In genomic region chr19:8585894-8586750, GRCh38 we compare ENCODE assay signal across 9 cellular contexts. TPM values are rescaled to one million over a fixed set of nuclear protein-coding genes. Genes with fewer than 3 reads are reported as not detected.
DNase-seq lines count a peak whose midpoint lies in the region; ATAC-seq and TF ChIP-seq lines count a peak whose summit lies in the region.
"Had no signal": no experiment of that assay in that cellular context is flagged by ENCODE, and none has a peak within 500 bp of the region (broad histone marks: within the 10 kb centered on the region; RNA-seq: fewer than 3 reads in every experiment).

No MANE protein-coding gene starts in this region.

- POLR2A ChIA-PET in WTC11 (lab: Charles Lee): no interaction called here

- peak; percentile 47 for DNase-seq in COLO668 (lab: John Stamatoyannopoulos, UW; ENCODE audit: unreplicated experiment)
- peak; percentile 93 for DNase-seq in HuH-7.5 (ENCODE audit: low spot score)
- peak; percentile 99 for DNase-seq in WTC11 (ENCODE audit: low spot score)
- peak; percentile 59 for DNase-seq in dermis blood vessel endothelial cell
- DNase-seq in nephron progenitor cell: peak; percentile 86
- DNase-seq in DMS153 (lab: John Stamatoyannopoulos, UW): no peak

- H3K4me1 Mint-ChIP-seq in WTC11: peaks cover 4% of the 10 kb centered on the region; the same call in 1 of the 2 replicates
- H3K4me1 Mint-ChIP-seq in nephron progenitor cell: no peaks in the 10 kb centered on the region

- peak; percentile 93 for TF ChIP-seq CTCF in WTC11 (IDR thresholded peaks at IDR 0.05)
- TF ChIP-seq CTCF in nephron progenitor cell (IDR thresholded peaks at IDR 0.05): peak; percentile 74

- H3K4me3 Mint-ChIP-seq in WTC11 (no peak overlapping the region), nephron progenitor cell (no peak overlapping the region)
- H3K4me3 Mint-ChIP-seq: IgD-negative memory B cell had no signal

- no peaks in the 10 kb centered on the region for H3K36me3 Mint-ChIP-seq in WTC11
- H3K36me3 Mint-ChIP-seq in nephron progenitor cell (ENCODE audit: low read depth): peaks cover 14% of the 10 kb centered on the region

- H3K27ac Mint-ChIP-seq in WTC11: no peak overlapping the region
- no peak overlapping the region for H3K27ac Mint-ChIP-seq in nephron progenitor cell
- H3K27ac Mint-ChIP-seq: IgD-negative memory B cell had no signal

- CTCF ChIA-PET in WTC11 (lab: Charles Lee): interaction anchor here (0.6 to 2.9 kb wide), 36 partner anchors 8 to 398 kb away, joined by 3 to 17 read pairs (median 4); partner anchors contain the start of genes KANK3, MARCHF2, MYO1F and ZNF414

- H3K27me3 Mint-ChIP-seq in WTC11 (ENCODE audit: low read depth) (peaks cover 29% of the 10 kb centered on the region), nephron progenitor cell (ENCODE audit: low read depth, poor library complexity) (peaks cover 10% of the 10 kb centered on the region)

- ATAC-seq in WTC11: peak; percentile 87
- no peak for ATAC-seq in HG03135 (IDR thresholded peaks at IDR 0.05; ENCODE audit: unreplicated experiment)
- ATAC-seq in HG03521 (IDR thresholded peaks at IDR 0.05; ENCODE audit: unreplicated experiment): no peak

- no peaks in the 10 kb centered on the region for H3K9me3 Mint-ChIP-seq in WTC11
- no peaks in the 10 kb centered on the region for H3K9me3 Mint-ChIP-seq in nephron progenitor cell
- H3K9me3 Mint-ChIP-seq: IgD-negative memory B cell had no signal

TF ChIP-seq in WTC11, 78 proteins besides CTCF, POLR2A, EP300 and RAD21:
- TF ChIP-seq ZNF121 (CRISPR knock-in tag; IDR thresholded peaks at IDR 0.05) (0 out of 2 replicates have a peak, but pooled peaks have one; percentile 1), TEAD4 (CRISPR knock-in tag; IDR thresholded peaks at IDR 0.05) (no peak), ZNF263 (CRISPR knock-in tag; IDR thresholded peaks at IDR 0.05; ENCODE audit: low read depth) (peak; percentile 100), ETV6 (CRISPR knock-in tag; IDR thresholded peaks at IDR 0.05) (0 out of 2 replicates have a peak, but pooled peaks have one; percentile 43), NR3C1 (CRISPR knock-in tag; conservative IDR thresholded peaks at IDR 0.05; ENCODE audit: low read depth) (no peak), SOX15 (CRISPR knock-in tag; IDR thresholded peaks at IDR 0.05) (no peak), MYBL2 (CRISPR knock-in tag; IDR thresholded peaks at IDR 0.05) (no peak), NR1H2 (CRISPR knock-in tag; IDR thresholded peaks at IDR 0.05) (no peak), SMAD4 (CRISPR knock-in tag; IDR thresholded peaks at IDR 0.05) (no peak), HMGXB4 (CRISPR knock-in tag; IDR thresholded peaks at IDR 0.05) (0 out of 2 replicates have a peak, but pooled peaks have one; percentile 74), RORB (CRISPR knock-in tag; IDR thresholded peaks at IDR 0.05) (no peak)
TF ChIP-seq in WTC11: peak in this region for 4.

RNA-seq across cellular contexts. Expression of gene MYO1F, which starts 8.9 kb away (rescaled TPM):
- 2.8 to 3.3 TPM (median 3.2 TPM) in 3 replicates for total RNA-seq in WTC11 (2021)
- 0.14 and 0.34 TPM in 2 replicates for total RNA-seq in dermis blood vessel endothelial cell

RNA-seq across cellular contexts. Expression of gene ADAMTS10, which starts 24.4 kb away (rescaled TPM):
- total RNA-seq in WTC11 (2021): 11.4 to 16.0 TPM (median 14.8 TPM) in 3 replicates
- 4.8 and 13.8 TPM in 2 replicates for total RNA-seq in dermis blood vessel endothelial cell

RNA-seq across cellular contexts. Expression of gene NFILZ, which starts 44.3 kb away (rescaled TPM):
- total RNA-seq in WTC11 (2021): not detected in 3 replicates
- total RNA-seq in dermis blood vessel endothelial cell: not detected in 2 replicates
